Comparison of ENCODE assay signal across 1 cellular context in genomic region chr20:23358563-23358906, GRCh38.
TF ChIP-seq lines count a peak whose summit lies in the region.

No MANE protein-coding gene starts in this region.

TF ChIP-seq in K562, 482 proteins besides CTCF, POLR2A, EP300 and RAD21:
- TF ChIP-seq KLF13 (tag; IDR thresholded peaks at IDR 0.05; ENCODE audit: borderline replicate concordance, low read depth) = 0 out of 2 replicates have a peak, but pooled peaks have one; percentile 4
- TF ChIP-seq FOSL1 (tag; conservative IDR thresholded peaks at IDR 0.05) = 0 out of 2 replicates have a peak, but pooled peaks have one; percentile 13
- TF ChIP-seq RERE (CRISPR knock-in tag; IDR thresholded peaks at IDR 0.05; ENCODE audit: borderline replicate concordance) = no peak
- TF ChIP-seq HDGF (IDR thresholded peaks at IDR 0.05) = no peak
- no peak for TF ChIP-seq ZBTB1 (CRISPR knock-in tag; IDR thresholded peaks at IDR 0.05; ENCODE audit: borderline replicate concordance, low read depth)
